In the genomic region with DNA sequence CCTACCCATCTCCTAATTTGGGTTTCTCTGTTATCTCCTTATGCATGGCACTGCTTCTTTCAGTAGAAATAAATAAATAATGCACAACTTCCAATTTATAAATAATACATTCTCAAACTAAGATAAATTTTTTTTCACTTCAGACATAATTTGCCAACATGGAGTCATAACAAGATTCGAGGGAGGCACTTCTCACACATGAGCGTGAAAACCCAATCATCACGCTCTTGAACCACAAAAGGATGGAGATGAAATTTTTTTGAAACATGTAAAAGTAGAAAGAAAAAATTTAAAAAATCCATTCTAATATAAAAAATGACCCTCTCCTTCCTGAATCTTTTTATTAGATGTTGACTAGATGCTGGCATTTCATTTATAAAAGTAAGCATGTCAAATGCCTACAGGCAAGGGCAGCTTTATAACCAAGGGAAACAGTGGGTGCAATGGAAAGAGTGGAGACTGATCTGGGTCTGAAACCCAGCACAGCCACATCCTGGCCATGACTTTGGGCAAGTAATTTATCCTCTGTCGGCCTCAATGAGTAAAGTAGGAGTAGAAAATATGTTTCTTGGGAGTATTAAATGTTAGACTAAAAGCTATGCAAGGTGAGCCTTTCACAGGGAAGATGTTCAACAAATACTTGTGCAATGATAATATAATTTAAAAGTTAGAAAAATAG, we compare ENCODE assay signal across 1 cellular context.
TF ChIP-seq lines count a peak whose summit lies in the region.

No MANE protein-coding gene starts in this region.

TF ChIP-seq in SK-N-SH treated with all-trans-retinoic acid at 6 μM for 48 hours, 23 proteins besides CTCF, POLR2A, EP300 and RAD21 (continued from another document):
- TF ChIP-seq, protein P1, sequence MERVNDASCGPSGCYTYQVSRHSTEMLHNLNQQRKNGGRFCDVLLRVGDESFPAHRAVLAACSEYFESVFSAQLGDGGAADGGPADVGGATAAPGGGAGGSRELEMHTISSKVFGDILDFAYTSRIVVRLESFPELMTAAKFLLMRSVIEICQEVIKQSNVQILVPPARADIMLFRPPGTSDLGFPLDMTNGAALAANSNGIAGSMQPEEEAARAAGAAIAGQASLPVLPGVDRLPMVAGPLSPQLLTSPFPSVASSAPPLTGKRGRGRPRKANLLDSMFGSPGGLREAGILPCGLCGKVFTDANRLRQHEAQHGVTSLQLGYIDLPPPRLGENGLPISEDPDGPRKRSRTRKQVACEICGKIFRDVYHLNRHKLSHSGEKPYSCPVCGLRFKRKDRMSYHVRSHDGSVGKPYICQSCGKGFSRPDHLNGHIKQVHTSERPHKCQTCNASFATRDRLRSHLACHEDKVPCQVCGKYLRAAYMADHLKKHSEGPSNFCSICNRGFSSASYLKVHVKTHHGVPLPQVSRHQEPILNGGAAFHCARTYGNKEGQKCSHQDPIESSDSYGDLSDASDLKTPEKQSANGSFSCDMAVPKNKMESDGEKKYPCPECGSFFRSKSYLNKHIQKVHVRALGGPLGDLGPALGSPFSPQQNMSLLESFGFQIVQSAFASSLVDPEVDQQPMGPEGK (CRISPR knock-in tag; IDR thresholded peaks at IDR 0.05; ENCODE audit: borderline replicate concordance), result no peak
- TF ChIP-seq BACH2 (CRISPR knock-in tag; IDR thresholded peaks at IDR 0.05; ENCODE audit: borderline replicate concordance) (no peak), TCF4 (CRISPR knock-in tag; IDR thresholded peaks at IDR 0.05; ENCODE audit: borderline replicate concordance) (no peak), ESRRG (CRISPR knock-in tag; IDR thresholded peaks at IDR 0.05) (no peak), ZNF70 (CRISPR knock-in tag; IDR thresholded peaks at IDR 0.05) (no peak), GLIS3 (CRISPR knock-in tag; IDR thresholded peaks at IDR 0.05) (no peak; the same call in 1 of the 2 replicates), CSDC2 (CRISPR knock-in tag; IDR thresholded peaks at IDR 0.05) (no peak), SNAI2 (CRISPR knock-in tag; IDR thresholded peaks at IDR 0.05) (no peak), ZNF8 (CRISPR knock-in tag; IDR thresholded peaks at IDR 0.05) (no peak)
- TF ChIP-seq, protein P2, sequence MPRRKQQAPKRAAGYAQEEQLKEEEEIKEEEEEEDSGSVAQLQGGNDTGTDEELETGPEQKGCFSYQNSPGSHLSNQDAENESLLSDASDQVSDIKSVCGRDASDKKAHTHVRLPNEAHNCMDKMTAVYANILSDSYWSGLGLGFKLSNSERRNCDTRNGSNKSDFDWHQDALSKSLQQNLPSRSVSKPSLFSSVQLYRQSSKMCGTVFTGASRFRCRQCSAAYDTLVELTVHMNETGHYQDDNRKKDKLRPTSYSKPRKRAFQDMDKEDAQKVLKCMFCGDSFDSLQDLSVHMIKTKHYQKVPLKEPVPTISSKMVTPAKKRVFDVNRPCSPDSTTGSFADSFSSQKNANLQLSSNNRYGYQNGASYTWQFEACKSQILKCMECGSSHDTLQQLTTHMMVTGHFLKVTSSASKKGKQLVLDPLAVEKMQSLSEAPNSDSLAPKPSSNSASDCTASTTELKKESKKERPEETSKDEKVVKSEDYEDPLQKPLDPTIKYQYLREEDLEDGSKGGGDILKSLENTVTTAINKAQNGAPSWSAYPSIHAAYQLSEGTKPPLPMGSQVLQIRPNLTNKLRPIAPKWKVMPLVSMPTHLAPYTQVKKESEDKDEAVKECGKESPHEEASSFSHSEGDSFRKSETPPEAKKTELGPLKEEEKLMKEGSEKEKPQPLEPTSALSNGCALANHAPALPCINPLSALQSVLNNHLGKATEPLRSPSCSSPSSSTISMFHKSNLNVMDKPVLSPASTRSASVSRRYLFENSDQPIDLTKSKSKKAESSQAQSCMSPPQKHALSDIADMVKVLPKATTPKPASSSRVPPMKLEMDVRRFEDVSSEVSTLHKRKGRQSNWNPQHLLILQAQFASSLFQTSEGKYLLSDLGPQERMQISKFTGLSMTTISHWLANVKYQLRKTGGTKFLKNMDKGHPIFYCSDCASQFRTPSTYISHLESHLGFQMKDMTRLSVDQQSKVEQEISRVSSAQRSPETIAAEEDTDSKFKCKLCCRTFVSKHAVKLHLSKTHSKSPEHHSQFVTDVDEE (CRISPR knock-in tag; IDR thresholded peaks at IDR 0.05), result no peak
TF ChIP-seq in SK-N-SH treated with all-trans-retinoic acid at 6 μM for 48 hours: peak in this region for 0.
